In the genomic region with DNA sequence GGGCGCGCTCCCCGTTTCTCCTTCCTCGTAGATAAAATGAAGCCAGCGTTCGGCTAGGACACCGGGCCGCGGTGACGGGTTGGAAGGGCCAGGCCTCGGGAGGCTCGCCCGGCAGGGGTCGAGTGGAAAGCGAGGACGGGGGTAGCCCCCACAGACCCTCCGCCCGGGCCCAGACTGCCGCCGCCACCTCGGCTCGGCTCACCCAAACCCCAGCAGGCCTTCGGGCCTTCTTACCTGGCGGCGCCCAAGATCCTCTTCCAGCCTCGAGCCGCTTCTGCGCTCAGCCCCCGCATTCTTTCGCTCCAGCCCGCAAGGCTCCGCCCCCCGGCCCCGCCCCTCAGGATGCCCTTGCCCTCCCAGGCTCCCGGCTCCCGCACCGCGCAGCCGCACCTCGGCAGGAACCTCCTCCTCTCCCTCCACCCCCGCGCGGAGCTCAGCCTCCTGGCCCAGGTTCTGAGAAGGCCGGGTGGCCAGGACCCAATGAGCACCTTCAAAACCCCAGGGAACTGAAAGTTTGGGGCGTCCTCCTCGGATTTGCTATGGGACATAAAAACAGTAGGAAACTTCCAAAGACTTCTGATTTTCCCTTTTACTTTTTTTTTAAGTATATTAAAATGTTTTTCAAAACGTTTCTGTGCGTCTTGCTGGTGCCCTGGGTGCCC, we compare ENCODE assay signal across 8 cellular contexts. TPM values are rescaled to one million over a fixed set of nuclear protein-coding genes. Genes with fewer than 3 reads are reported as not detected.
DNase-seq lines count a peak whose midpoint lies in the region; ATAC-seq and TF ChIP-seq lines count a peak whose summit lies in the region.

TSS of gene CD59 (minus strand) at position 276 of the 662 bp plus-strand sequence. CDS start 13,978 bp downstream, outside the sequence.

- peaks cover 10% of the 10 kb centered on the region for H3K36me3 Mint-ChIP-seq in activated naive CD8-positive, alpha-beta T cell treated with anti-CD3 and anti-CD28 coated beads, Interleukin-2, amount 10 ng/mL, durations not matched to agents 7 days and 5 days
- H3K36me3 Mint-ChIP-seq in glutamatergic neuron (ENCODE audit: unreplicated experiment): no peaks in the 10 kb centered on the region
- peaks cover 13% of the 10 kb centered on the region for H3K36me3 Mint-ChIP-seq in osteocyte (ENCODE audit: unreplicated experiment)

- H3K9me3 ChIP-seq in thoracic aorta: no peaks in the 10 kb centered on the region

- H3K9me3 Mint-ChIP-seq in activated naive CD8-positive, alpha-beta T cell treated with anti-CD3 and anti-CD28 coated beads, Interleukin-2, amount 10 ng/mL, durations not matched to agents 7 days and 5 days: no peaks in the 10 kb centered on the region
- H3K9me3 Mint-ChIP-seq in glutamatergic neuron (ENCODE audit: unreplicated experiment): no peaks in the 10 kb centered on the region
- no peaks in the 10 kb centered on the region for H3K9me3 Mint-ChIP-seq in osteocyte (ENCODE audit: unreplicated experiment)

- peak within 1 kb of the TSS; percentile 81 for H3K27ac Mint-ChIP-seq in activated naive CD8-positive, alpha-beta T cell treated with anti-CD3 and anti-CD28 coated beads, Interleukin-2, amount 10 ng/mL, durations not matched to agents 7 days and 5 days
- H3K27ac Mint-ChIP-seq in glutamatergic neuron (ENCODE audit: unreplicated experiment): no peak within 1 kb of the TSS
- peak within 1 kb of the TSS; percentile 97 for H3K27ac Mint-ChIP-seq in osteocyte (ENCODE audit: unreplicated experiment)

- DNase-seq in GM10266 (ENCODE audit: extremely low spot score) (peak; percentile 81), NCI-H1092 (lab: John Stamatoyannopoulos, UW) (peak; percentile 92), SW 1271 (lab: John Stamatoyannopoulos, UW) (peak; percentile 73 to 91), glutamatergic neuron (peak; percentile 95), osteocyte (ENCODE audit: extremely low spot score, unreplicated experiment) (peak; percentile 96), thoracic aorta (ENCODE audit: low spot score) (peak; percentile 89)
- DNase-seq in activated naive CD8-positive, alpha-beta T cell treated with anti-CD3 and anti-CD28 coated beads, Interleukin-2, amount 10 ng/mL, durations not matched to agents 7 days and 5 days: peak; percentile 89

- H3K27me3 Mint-ChIP-seq in activated naive CD8-positive, alpha-beta T cell treated with anti-CD3 and anti-CD28 coated beads, Interleukin-2, amount 10 ng/mL, durations not matched to agents 7 days and 5 days: peaks cover 9% of the 10 kb centered on the region
- H3K27me3 Mint-ChIP-seq in glutamatergic neuron (ENCODE audit: unreplicated experiment) (no peaks in the 10 kb centered on the region), osteocyte (ENCODE audit: unreplicated experiment) (no peaks in the 10 kb centered on the region)

- TF ChIP-seq CTCF in GM10266 (IDR thresholded peaks at IDR 0.05; ENCODE audit: control insufficient read depth, insufficient read depth, low read depth, missing control alignments) (no peak), glutamatergic neuron (IDR thresholded peaks at IDR 0.05; ENCODE audit: partially characterized antibody, unreplicated experiment) (no peak), osteocyte (IDR thresholded peaks at IDR 0.05) (no peak), thoracic aorta (IDR thresholded peaks at IDR 0.05) (peak; percentile 2)

- peak within 1 kb of the TSS; percentile 86 to 95 for H3K27ac ChIP-seq in thoracic aorta

- H3K4me1 ChIP-seq in thoracic aorta (ENCODE audit: control insufficient read depth in 1 of 2, low read depth in 2 of 2): peaks cover 14 to 44% of the 10 kb centered on the region in 2 donors

- H3K4me3 ChIP-seq in thoracic aorta: peak within 1 kb of the TSS; percentile 98

- peak within 1 kb of the TSS; percentile 89 for H3K4me3 Mint-ChIP-seq in activated naive CD8-positive, alpha-beta T cell treated with anti-CD3 and anti-CD28 coated beads, Interleukin-2, amount 10 ng/mL, durations not matched to agents 7 days and 5 days
- H3K4me3 Mint-ChIP-seq in glutamatergic neuron (ENCODE audit: unreplicated experiment) (peak within 1 kb of the TSS; percentile 90), osteocyte (ENCODE audit: unreplicated experiment) (peak within 1 kb of the TSS; percentile 92)

- no peaks in the 10 kb centered on the region for H3K27me3 ChIP-seq in thoracic aorta (replicated peaks; ENCODE audit: insufficient read depth)

- POLR2A ChIA-PET in activated naive CD8-positive, alpha-beta T cell treated with anti-CD3 and anti-CD28 coated beads, Interleukin-2, amount 10 ng/mL, durations not matched to agents 7 days and 5 days (lab: Charles Lee): interaction anchor here (0.6 to 1.4 kb wide), 5 partner anchors 19 to 781 kb away, joined by 3 to 5 read pairs (median 3); partner anchors contain the start of gene FBXO3

- peaks cover 5% of the 10 kb centered on the region for H3K36me3 ChIP-seq in thoracic aorta

- ATAC-seq in HG02588 (IDR thresholded peaks at IDR 0.05; ENCODE audit: unreplicated experiment) (peak; percentile 56), thoracic aorta (ENCODE audit: insufficient number of reproducible peaks, low FRiP score, low read depth) (peak; percentile 86)
- ATAC-seq in activated naive CD8-positive, alpha-beta T cell treated with anti-CD3 and anti-CD28 coated beads, Interleukin-2, amount 10 ng/mL, durations not matched to agents 7 days and 5 days (ENCODE audit: low read depth): peak; percentile 84

- H3K4me1 Mint-ChIP-seq in activated naive CD8-positive, alpha-beta T cell treated with anti-CD3 and anti-CD28 coated beads, Interleukin-2, amount 10 ng/mL, durations not matched to agents 7 days and 5 days: peaks cover 27% of the 10 kb centered on the region
- H3K4me1 Mint-ChIP-seq in glutamatergic neuron (ENCODE audit: low read depth, unreplicated experiment) (peaks cover 14% of the 10 kb centered on the region), osteocyte (ENCODE audit: unreplicated experiment) (peaks cover 56% of the 10 kb centered on the region)

RNA-seq across cellular contexts. Expression of gene CD59, which starts in this region (rescaled TPM):
- 10 to 100 TPM; 57.0 to 59.3 TPM for total RNA-seq in activated naive CD8-positive, alpha-beta T cell treated with anti-CD3 and anti-CD28 coated beads, Interleukin-2, amount 10 ng/mL, durations not matched to agents 7 days and 5 days
- total RNA-seq in glutamatergic neuron (ENCODE audit: unreplicated experiment) (105 TPM), osteocyte (857 and 912 TPM in 2 replicates), thoracic aorta (100 to 1,000 TPM; 368 to 529 TPM)

Comparison
In these comparisons a context has a peak if more than half of its experiments do, and no peak if none do; other contexts are left out.
1. Peak in every context shown above with its lines: DNase-seq, ATAC-seq, H3K4me3 ChIP-seq and H3K27ac ChIP-seq.